In the genomic region with DNA sequence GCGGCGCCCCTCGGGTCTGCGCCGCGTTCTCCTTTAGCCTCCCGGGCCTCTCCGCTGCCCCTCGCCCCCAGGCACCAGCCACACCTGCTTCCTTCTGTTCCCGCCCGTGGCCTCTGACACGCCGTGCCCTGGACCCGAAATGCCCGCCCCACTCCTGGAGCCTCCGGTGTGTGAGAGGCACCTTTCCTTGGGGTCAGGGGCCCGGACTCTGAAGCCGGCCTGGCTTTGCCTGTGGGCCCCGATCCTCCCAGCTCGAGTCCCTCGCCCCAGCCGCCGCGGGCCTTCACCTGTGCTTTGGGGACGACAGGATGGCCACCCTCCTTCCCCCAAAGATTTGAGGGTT, we compare ENCODE assay signal across 9 cellular contexts. TPM values are rescaled to one million over a fixed set of nuclear protein-coding genes. Genes with fewer than 3 reads are reported as not detected.
DNase-seq lines count a peak whose midpoint lies in the region; ATAC-seq, FAIRE-seq and TF ChIP-seq lines count a peak whose summit lies in the region.
"Had no signal": no experiment of that assay in that cellular context is flagged by ENCODE, and none has a peak within 500 bp of the region (broad histone marks: within the 10 kb centered on the region; RNA-seq: fewer than 3 reads in every experiment).

No MANE protein-coding gene starts in this region.

- ATAC-seq in natural killer cell, result peak in 1 of 3 donors; percentile 3

- no peak overlapping the region for H3K14ac ChIP-seq in H1 (ENCODE audit: insufficient read length)

- peaks cover 5% of the 10 kb centered on the region; the same call in 1 of the 2 replicates for H3K23me2 ChIP-seq in H1 (ENCODE audit: low read depth, low read length)

- no peak overlapping the region; a peak in 1 of 7 replicates for H3K9ac ChIP-seq in H1 (replicated peaks in 1 of 4; ENCODE audit: extremely low read depth in 1 of 4, low read depth in 3 of 4, low read length in 3 of 4)

- TF ChIP-seq RAD21 in H1 (IDR thresholded peaks at IDR 0.05 in 1 of 2, conservative IDR thresholded peaks at IDR 0.05 in 1 of 2; ENCODE audit: low read depth in 2 of 2, low read length in 2 of 2), result no peak

- peak; percentile 9 for DNase-seq in activated naive CD4-positive, alpha-beta T cell treated with Interleukin-2 at 50 U/mL for 16 hours
- no peak for DNase-seq in activated naive CD4-positive, alpha-beta T cell treated with anti-CD3 and anti-CD28 coated beads, Interleukin-2, amount 50 U/mL, for 16 hours
- DNase-seq in OCI-M1 (lab: John Stamatoyannopoulos, UW) (peak; percentile 55), H1 (ENCODE audit: low read depth in 1 of 2, low spot score in 2 of 2) (peak in 1 of 2 experiments; percentile 67), natural killer cell (no peak), NCI-H128 (lab: John Stamatoyannopoulos, UW; ENCODE audit: unreplicated experiment) (no peak), GM10248 (ENCODE audit: extremely low spot score) (no peak)
- no peak for DNase-seq in stimulated activated CD4-positive, alpha-beta T cell treated with anti-CD3 and anti-CD28 coated beads, Interleukin-4, amount 100 ng/mL, for 4 hours

- no peak for FAIRE-seq in H1 (lab: Jason Lieb, UNC)
- FAIRE-seq: colon had no signal

- TF ChIP-seq CTCF in H1 (IDR thresholded peaks at IDR 0.05; ENCODE audit: control extremely low read depth in 1 of 3, insufficient read depth in 1 of 3, low read depth in 1 of 3, low read length in 3 of 3) (no peak), natural killer cell (IDR thresholded peaks at IDR 0.05) (no peak), GM10248 (IDR thresholded peaks at IDR 0.05; ENCODE audit: control extremely low read depth, extremely low read depth, low read depth, missing control alignments) (no peak)

- no peaks in the 10 kb centered on the region for H3K9me3 Mint-ChIP-seq in natural killer cell

- no peak overlapping the region for H4K5ac ChIP-seq in H1 (ENCODE audit: insufficient read length, low read depth, low read length)

- H3K36me3 Mint-ChIP-seq in natural killer cell, result no peaks in the 10 kb centered on the region

- H3K4me1 Mint-ChIP-seq in natural killer cell, result peaks cover 21 to 42% of the 10 kb centered on the region in 2 donors

- no peaks in the 10 kb centered on the region for H3K36me3 ChIP-seq in H1 (ENCODE audit: control insufficient read depth in 2 of 4, insufficient read depth in 4 of 4, low read length in 3 of 4)

- H2BK120ac ChIP-seq in H1 (replicated peaks; ENCODE audit: low read depth, low read length), result no peak overlapping the region

- no peak overlapping the region for H3K23ac ChIP-seq in H1 (ENCODE audit: insufficient read length)

- no peaks in the 10 kb centered on the region for H3K27me3 Mint-ChIP-seq in natural killer cell (ENCODE audit: low read depth in 2 of 2)

- WGBS in H1 (ENCODE audit: extremely low coverage in 1 of 2, insufficient coverage in 1 of 2, insufficient read length in 1 of 2, insufficient replicate concordance in 2 of 2, low coverage in 1 of 2, low lambda C conversion rate in 2 of 2, missing lambda C conversion rate in 1 of 2), 2 experiments, result 38% methylated on average over 9 of the region's 25 CpGs; no CpG with 5 or more reads in 1 of the 2 experiments

- H3K18ac ChIP-seq in H1 (ENCODE audit: extremely low read depth, low read length), result peak overlapping the region; percentile 64

- no peaks in the 10 kb centered on the region; the same call in 1 of the 2 replicates for H3K79me1 ChIP-seq in H1 (ENCODE audit: low read depth, low read length)

- peak overlapping the region; percentile 62 to 96 for H3K4me2 ChIP-seq in H1 (ENCODE audit: insufficient read depth in 1 of 2, low read depth in 2 of 2, low read length in 2 of 2)

- peak overlapping the region; percentile 44 to 93 for H3K27ac Mint-ChIP-seq in natural killer cell

- H3K9me3 ChIP-seq in H1 (ENCODE audit: insufficient read depth in 2 of 2, low read depth in 1 of 2, low read length in 1 of 2), result no peaks in the 10 kb centered on the region; a peak in 1 of 4 replicates

- CTCF ChIA-PET in H1 (lab: Charles Lee; ENCODE audit: partially characterized antibody), result interaction anchor here (1.2 to 1.5 kb wide), 3 partner anchors 9 to 12 kb away, joined by 3 to 6 read pairs (median 3); a partner anchor contains a TSS
- CTCF ChIA-PET in GM10248 (lab: Yijun Ruan, JAX), result interaction anchor here (1.0 to 1.2 kb wide), 3 partner anchors 9 to 65 kb away, joined by 3 to 4 read pairs (median 3); no protein-coding TSS in a partner anchor

- H2BK12ac ChIP-seq in H1 (ENCODE audit: low read depth, low read length), result no peak overlapping the region

- H4K91ac ChIP-seq in H1 (replicated peaks; ENCODE audit: insufficient read length, low read length), result no peak overlapping the region

- H2AFZ ChIP-seq in H1 (ENCODE audit: low read length), result no peak overlapping the region

- H3K27me3 ChIP-seq in H1 (replicated peaks in 1 of 4; ENCODE audit: control insufficient read depth in 3 of 4, extremely low read depth in 1 of 4, insufficient read depth in 3 of 4, low read length in 3 of 4), result peaks cover 0 to 4% (median 0%) of the 10 kb centered on the region in 4 experiments; a peak in 2 of 7 replicates

- intact Hi-C loops in natural killer cell (cut with micrococcal nuclease), result loop anchor here (1.0 to 2.0 kb wide), 3 partner anchors 31 to 46 kb away; a partner anchor contains a TSS

- H3K4ac ChIP-seq in H1 (replicated peaks; ENCODE audit: insufficient read length, low read depth, low read length), result no peak overlapping the region

- no peaks in the 10 kb centered on the region for H4K20me1 ChIP-seq in H1 (replicated peaks in 1 of 2; ENCODE audit: control insufficient read depth in 1 of 2, insufficient read depth in 2 of 2, low read length in 2 of 2)

- H2AK5ac ChIP-seq in H1 (ENCODE audit: low read depth, low read length), result no peak overlapping the region

- no peak overlapping the region for H3K27ac ChIP-seq in H1 (ENCODE audit: low read depth, low read length)

- peak overlapping the region; percentile 35; the same call in 1 of the 2 replicates for H2BK5ac ChIP-seq in H1 (ENCODE audit: low read depth, low read length)

- H3K4me3 ChIP-seq in H1 (ENCODE audit: extremely low read depth in 1 of 4, insufficient read depth in 2 of 4, low read depth in 3 of 4, low read length in 4 of 4), result peak overlapping the region; percentile 55 to 70 (median 62)

- no peak for TF ChIP-seq EP300 in H1 (IDR thresholded peaks at IDR 0.05; ENCODE audit: borderline replicate concordance in 1 of 2, low read depth in 2 of 2, low read length in 2 of 2)

- no peaks in the 10 kb centered on the region for H3K79me2 ChIP-seq in H1 (ENCODE audit: control insufficient read depth in 1 of 2, insufficient read depth in 2 of 2, low read length in 2 of 2)

- no peak for TF ChIP-seq POLR2A in H1 (IDR thresholded peaks at IDR 0.05; ENCODE audit: control extremely low read depth in 1 of 2, low read depth in 2 of 2, low read length in 2 of 2)

- peak overlapping the region; percentile 80 for H4K8ac ChIP-seq in H1 (ENCODE audit: extremely low read depth, insufficient read depth, low read length)

- peak overlapping the region; percentile 88 for H3K4me3 Mint-ChIP-seq in natural killer cell

- H3K56ac ChIP-seq in H1 (replicated peaks; ENCODE audit: insufficient read length, low read depth, low read length), result no peak overlapping the region

- H2BK15ac ChIP-seq in H1 (ENCODE audit: low read length), result no peak overlapping the region

- peaks cover 0 to 4% (median 2%) of the 10 kb centered on the region in 4 experiments; a peak in 4 of 7 replicates for H3K4me1 ChIP-seq in H1 (replicated peaks in 1 of 4; ENCODE audit: control insufficient read depth in 3 of 4, insufficient read depth in 4 of 4, low read length in 3 of 4)

- POLR2A ChIA-PET in H1 (lab: Charles Lee; ENCODE audit: partially characterized antibody), result interaction anchor here (0.9 to 2.9 kb wide), 4 partner anchors 10 to 59 kb away, joined by 4 to 13 read pairs (median 4); a partner anchor contains a TSS
- POLR2A ChIA-PET in GM10248 (lab: Yijun Ruan, JAX), result interaction anchor here (1.1 kb wide), 1 partner anchor 16 kb away, joined by 3 read pairs; no protein-coding TSS in a partner anchor

- H2BK20ac ChIP-seq in H1 (ENCODE audit: low read length), result no peak overlapping the region

RNA-seq across cellular contexts. Expression of a gene that starts 0.7 kb away (rescaled TPM):
- 8.8 and 9.7 TPM in 2 replicates for total RNA-seq in H1 (2021; fragmentation: NEBNext Ultra II Directional; extraction: Animal tissue kit (Norgen Biotek cat#: 25700))
- 13.7 and 15.4 TPM in 2 replicates for polyA plus RNA-seq in H1 (2011; rRNA removed)
- polyA plus RNA-seq in H1 (2011; cell fraction: cytosol; rRNA removed), result 20.3 TPM
- polyA plus RNA-seq in H1 (2011; cell fraction: nucleus; rRNA removed), result 25.0 TPM
- polyA plus RNA-seq in H1 (2012, experiment 1 of 2), result 7.7 to 12.5 TPM (median 11.1 TPM) in 4 replicates
- polyA plus RNA-seq in H1 (2012, experiment 2 of 2), result 20.0 TPM
- 11.6 TPM for polyA plus RNA-seq in H1 (2013, experiment 1 of 2)
- 10.4 TPM for polyA plus RNA-seq in H1 (2013, experiment 2 of 2)
- polyA minus RNA-seq in H1 (2011; rRNA and poly(A)+ RNA removed), result 5.5 and 5.6 TPM in 2 replicates
- 5.7 TPM for polyA minus RNA-seq in H1 (2011; cell fraction: cytosol; rRNA and poly(A)+ RNA removed)
- polyA minus RNA-seq in H1 (2011; cell fraction: nucleus; rRNA and poly(A)+ RNA removed), result 8.3 TPM
- 10 to 100 TPM in 1 of 3 donors, 1 to 10 TPM in 2; 5.0 to 11.4 (median 7.2) TPM for total RNA-seq in natural killer cell

RNA-seq across cellular contexts. Expression of a gene that starts 12.4 kb away (rescaled TPM):
- total RNA-seq in H1 (2021; fragmentation: NEBNext Ultra II Directional; extraction: Animal tissue kit (Norgen Biotek cat#: 25700)), result 0.04 and 0.11 TPM in 2 replicates
- 0.02 TPM in 2 replicates for polyA plus RNA-seq in H1 (2011; rRNA removed)
- 0.03 TPM for polyA plus RNA-seq in H1 (2011; cell fraction: cytosol; rRNA removed)
- polyA plus RNA-seq in H1 (2011; cell fraction: nucleus; rRNA removed), result 0.04 TPM
- polyA plus RNA-seq in H1 (2012, experiment 1 of 2), result 0.09 to 0.21 TPM (median 0.12 TPM) in 4 replicates
- polyA plus RNA-seq in H1 (2012, experiment 2 of 2), result 0.03 TPM
- polyA plus RNA-seq in H1 (2013, experiment 1 of 2), result 0.02 TPM
- polyA plus RNA-seq in H1 (2013, experiment 2 of 2), result 0.04 TPM
- 0.09 TPM in 1 of 2 replicates, not detected in the other for polyA minus RNA-seq in H1 (2011; rRNA and poly(A)+ RNA removed)
- polyA minus RNA-seq in H1 (2011; cell fraction: cytosol; rRNA and poly(A)+ RNA removed), result not detected
- polyA minus RNA-seq in H1 (2011; cell fraction: nucleus; rRNA and poly(A)+ RNA removed), result 0.20 TPM
- under 1 TPM; 0.07 to 0.25 (median 0.20) TPM for total RNA-seq in natural killer cell

RNA-seq across cellular contexts. Expression of a gene that starts 17.1 kb away (rescaled TPM):
- 25.3 and 30.0 TPM in 2 replicates for total RNA-seq in H1 (2021; fragmentation: NEBNext Ultra II Directional; extraction: Animal tissue kit (Norgen Biotek cat#: 25700))
- 34.8 and 40.8 TPM in 2 replicates for polyA plus RNA-seq in H1 (2011; rRNA removed)
- polyA plus RNA-seq in H1 (2011; cell fraction: cytosol; rRNA removed), result 39.2 TPM
- polyA plus RNA-seq in H1 (2011; cell fraction: nucleus; rRNA removed), result 48.5 TPM
- polyA plus RNA-seq in H1 (2012, experiment 1 of 2), result 13.7 to 29.1 TPM (median 24.8 TPM) in 4 replicates
- polyA plus RNA-seq in H1 (2012, experiment 2 of 2), result 28.1 TPM
- 15.0 TPM for polyA plus RNA-seq in H1 (2013, experiment 1 of 2)
- 14.6 TPM for polyA plus RNA-seq in H1 (2013, experiment 2 of 2)
- polyA minus RNA-seq in H1 (2011; rRNA and poly(A)+ RNA removed), result 23.5 and 37.9 TPM in 2 replicates
- polyA minus RNA-seq in H1 (2011; cell fraction: cytosol; rRNA and poly(A)+ RNA removed), result 18.3 TPM
- 17.4 TPM for polyA minus RNA-seq in H1 (2011; cell fraction: nucleus; rRNA and poly(A)+ RNA removed)
- total RNA-seq in natural killer cell, result 100 to 1,000 TPM; 251 to 313 (median 312) TPM

RNA-seq across cellular contexts. Expression of a gene that starts 45.9 kb away (rescaled TPM):
- total RNA-seq in H1 (2021; fragmentation: NEBNext Ultra II Directional; extraction: Animal tissue kit (Norgen Biotek cat#: 25700)), result 38.6 and 40.6 TPM in 2 replicates
- polyA plus RNA-seq in H1 (2011; rRNA removed), result 17.5 and 25.7 TPM in 2 replicates
- polyA plus RNA-seq in H1 (2011; cell fraction: cytosol; rRNA removed), result 18.4 TPM
- polyA plus RNA-seq in H1 (2011; cell fraction: nucleus; rRNA removed), result 30.0 TPM
- polyA plus RNA-seq in H1 (2012, experiment 1 of 2), result 21.3 to 27.2 TPM (median 24.8 TPM) in 4 replicates
- 18.8 TPM for polyA plus RNA-seq in H1 (2012, experiment 2 of 2)
- 30.8 TPM for polyA plus RNA-seq in H1 (2013, experiment 1 of 2)
- 27.5 TPM for polyA plus RNA-seq in H1 (2013, experiment 2 of 2)
- 10.7 and 11.7 TPM in 2 replicates for polyA minus RNA-seq in H1 (2011; rRNA and poly(A)+ RNA removed)
- 20.0 TPM for polyA minus RNA-seq in H1 (2011; cell fraction: cytosol; rRNA and poly(A)+ RNA removed)
- 12.8 TPM for polyA minus RNA-seq in H1 (2011; cell fraction: nucleus; rRNA and poly(A)+ RNA removed)
- total RNA-seq in natural killer cell, result 1 to 10 TPM; 2.7 to 4.0 (median 2.9) TPM

Comparison
In these comparisons a context has a peak if more than half of its experiments do, and no peak if none do; other contexts are left out.
1. DNase-seq: peak in activated naive CD4-positive, alpha-beta T cell treated with Interleukin-2 at 50 U/mL for 16 hours (single experiment) and OCI-M1 (single experiment); none in activated naive CD4-positive, alpha-beta T cell treated with anti-CD3 and anti-CD28 coated beads, Interleukin-2, amount 50 U/mL, for 16 hours (single experiment), natural killer cell (single experiment), NCI-H128 (single experiment), GM10248 (single experiment) and stimulated activated CD4-positive, alpha-beta T cell treated with anti-CD3 and anti-CD28 coated beads, Interleukin-4, amount 100 ng/mL, for 4 hours (0 of 2).